In genomic region chr9:69759478-69760277, GRCh38 we compare ENCODE assay signal across 1 cellular context.
TF ChIP-seq lines count a peak whose summit lies in the region.

Gene PTAR1 (minus strand): TSS chr9:69760011. CDS start chr9:69759938, 73 bp downstream.

TF ChIP-seq in HepG2, 621 proteins besides CTCF, POLR2A, EP300 and RAD21 (continued from another document and continues in another):
- TF ChIP-seq LRRFIP1 (CRISPR knock-in tag; conservative IDR thresholded peaks at IDR 0.05) (no peak), KMT2B (CRISPR knock-in tag; IDR thresholded peaks at IDR 0.05) (peak; percentile 56), REPIN1 (CRISPR knock-in tag; IDR thresholded peaks at IDR 0.05; ENCODE audit: borderline replicate concordance, low read depth) (no peak; the same call in 1 of the 2 replicates), FOSL1 (CRISPR knock-in tag; IDR thresholded peaks at IDR 0.05; ENCODE audit: borderline replicate concordance) (no peak), ARID5B (CRISPR knock-in tag; IDR thresholded peaks at IDR 0.05) (no peak), ZNF782 (CRISPR knock-in tag; IDR thresholded peaks at IDR 0.05; ENCODE audit: borderline replicate concordance) (no peak), ZFX (CRISPR knock-in tag; IDR thresholded peaks at IDR 0.05; ENCODE audit: low read depth) (peak; percentile 67), SP4 (CRISPR knock-in tag; IDR thresholded peaks at IDR 0.05) (no peak), ZBTB8A (CRISPR knock-in tag; IDR thresholded peaks at IDR 0.05; ENCODE audit: borderline replicate concordance, low read depth) (no peak), ZNF619 (CRISPR knock-in tag; IDR thresholded peaks at IDR 0.05) (no peak), MXD3 (CRISPR knock-in tag; IDR thresholded peaks at IDR 0.05) (peak; percentile 28; the same call in 1 of the 2 replicates), SMARCE1 (IDR thresholded peaks at IDR 0.05; ENCODE audit: borderline replicate concordance) (no peak), ZZZ3 (CRISPR knock-in tag; IDR thresholded peaks at IDR 0.05; ENCODE audit: borderline replicate concordance) (no peak), ZNF343 (CRISPR knock-in tag; IDR thresholded peaks at IDR 0.05) (peak; percentile 53; the same call in 1 of the 2 replicates), ZNF775 (CRISPR knock-in tag; IDR thresholded peaks at IDR 0.05; ENCODE audit: borderline replicate concordance) (no peak), ZNF143 (CRISPR knock-in tag; IDR thresholded peaks at IDR 0.05) (no peak; the same call in 1 of the 2 replicates), GZF1 (CRISPR knock-in tag; IDR thresholded peaks at IDR 0.05) (no peak), SIX4 (CRISPR knock-in tag; IDR thresholded peaks at IDR 0.05) (no peak), ZFP62 (CRISPR knock-in tag; IDR thresholded peaks at IDR 0.05) (no peak), ZBTB7B (CRISPR knock-in tag; IDR thresholded peaks at IDR 0.05) (no peak), TRIM24 (CRISPR knock-in tag; IDR thresholded peaks at IDR 0.05) (no peak), SCMH1 (CRISPR knock-in tag; IDR thresholded peaks at IDR 0.05; ENCODE audit: borderline replicate concordance) (no peak), CENPT (CRISPR knock-in tag; IDR thresholded peaks at IDR 0.05; ENCODE audit: low read depth) (0 out of 2 replicates have a peak, but pooled peaks have one; percentile 74), NR2F1 (CRISPR knock-in tag; IDR thresholded peaks at IDR 0.05) (no peak), ZFP37 (CRISPR knock-in tag; IDR thresholded peaks at IDR 0.05; ENCODE audit: borderline replicate concordance) (0 out of 2 replicates have a peak, but pooled peaks have one; percentile 1), ZNF101 (CRISPR knock-in tag; IDR thresholded peaks at IDR 0.05; ENCODE audit: borderline replicate concordance, low read depth) (no peak), HDAC6 (IDR thresholded peaks at IDR 0.05; ENCODE audit: low read depth, low read length) (no peak), CREM (IDR thresholded peaks at IDR 0.05) (no peak), CREM (CRISPR knock-in tag; IDR thresholded peaks at IDR 0.05) (no peak), ZNF878 (CRISPR knock-in tag; IDR thresholded peaks at IDR 0.05) (no peak), SRSF9 (IDR thresholded peaks at IDR 0.05; ENCODE audit: borderline replicate concordance, insufficient read depth, low read depth, low read length, poor library complexity, severe bottlenecking) (no peak), ZNF687 (CRISPR knock-in tag; IDR thresholded peaks at IDR 0.05) (peak; percentile 83), ZNF496 (CRISPR knock-in tag; IDR thresholded peaks at IDR 0.05; ENCODE audit: insufficient replicate concordance) (no peak), AFF4 (CRISPR knock-in tag; IDR thresholded peaks at IDR 0.05) (no peak), RXRA (CRISPR knock-in tag; IDR thresholded peaks at IDR 0.05) (no peak), IRF2 (CRISPR knock-in tag; IDR thresholded peaks at IDR 0.05) (peak; percentile 59; the same call in 1 of the 2 replicates), SMARCC2 (IDR thresholded peaks at IDR 0.05) (no peak), THAP11 (CRISPR knock-in tag; IDR thresholded peaks at IDR 0.05) (no peak; the same call in 1 of the 2 replicates), PTBP1 (IDR thresholded peaks at IDR 0.05; ENCODE audit: low read depth, low read length, poor library complexity, severe bottlenecking) (no peak), CEBPB (IDR thresholded peaks at IDR 0.05; ENCODE audit: borderline replicate concordance, low read depth, low read length) (no peak), BCL6 (CRISPR knock-in tag; IDR thresholded peaks at IDR 0.05) (no peak)
